8 cellular contexts compared by ENCODE assay signal in genomic region chr3:164864454-164864853, GRCh38.
"Had no signal": no experiment of that assay in that cellular context is flagged by ENCODE, and none has a peak within 500 bp of the region (broad histone marks: within the 10 kb centered on the region; RNA-seq: fewer than 3 reads in every experiment).

No MANE protein-coding gene starts in this region.

- DNase-seq: GDM1, GF-D8 had no signal

- FAIRE-seq: G401.6, GM12878, GM12891, GM12892, GM18507, GM19239 had no signal

- ATAC-seq: GM12878 had no signal

- H3K4me3 ChIP-seq: GM12878 had no signal
